8 cellular contexts compared by ENCODE assay signal in genomic region chr17:19744922-19745757, GRCh38. TPM values are rescaled to one million over a fixed set of nuclear protein-coding genes. Genes with fewer than 3 reads are reported as not detected.
DNase-seq lines count a peak whose midpoint lies in the region; ATAC-seq and TF ChIP-seq lines count a peak whose summit lies in the region.

No MANE protein-coding gene starts in this region.

- no peaks in the 10 kb centered on the region for H4K20me1 ChIP-seq in OCI-LY3 (ENCODE audit: insufficient read depth, low read length)

- H3K4me2 ChIP-seq in OCI-LY3 (ENCODE audit: low read length): peak overlapping the region; percentile 62

- H3K4me3 Mint-ChIP-seq in CD14-positive monocyte: peak overlapping the region; percentile 78 to 86
- H3K4me3 Mint-ChIP-seq in activated T-helper 2 cell treated with anti-CD3 and anti-CD28 coated beads, Interferon-gamma antibody, Interleukin-2, Interleukin-4, amounts not matched to agents 10 μg/mL and 5 μg/mL and 100 μg/mL, durations not matched to agents 14 hours and 24 hours and 36 hours (ENCODE audit: low read depth): peak overlapping the region; percentile 49
- peak overlapping the region; percentile 77 for H3K4me3 Mint-ChIP-seq in natural killer cell treated with Interleukin-12 subunit alpha and Interleukin-12 subunit beta and Interleukin-15 and Interleukin-18, amount 100 ng/mL, for 72 hours
- H3K4me3 Mint-ChIP-seq in stimulated activated memory B cell treated with anti-CD40 and anti-IgM and Interleukin-4, amounts not matched to agents 10 μg/mL and 1 μg/mL and 100 μg/mL, for 72 hours: peak overlapping the region; percentile 85

- no peaks in the 10 kb centered on the region for H3K79me2 ChIP-seq in OCI-LY3 (ENCODE audit: low read length)

- no peaks in the 10 kb centered on the region for H3K36me3 ChIP-seq in OCI-LY3 (replicated peaks; ENCODE audit: low read depth, low read length)

- H3K27me3 Mint-ChIP-seq in CD14-positive monocyte (ENCODE audit: low read depth in 3 of 3): peaks cover 8 to 13% (median 8%) of the 10 kb centered on the region in 3 donors
- H3K27me3 Mint-ChIP-seq in activated T-helper 2 cell treated with anti-CD3 and anti-CD28 coated beads, Interferon-gamma antibody, Interleukin-2, Interleukin-4, amounts not matched to agents 10 μg/mL and 5 μg/mL and 100 μg/mL, durations not matched to agents 14 hours and 24 hours and 36 hours (ENCODE audit: low read depth): peaks cover 2% of the 10 kb centered on the region
- peaks cover 8 to 9% of the 10 kb centered on the region in 2 donors for H3K27me3 Mint-ChIP-seq in natural killer cell treated with Interleukin-12 subunit alpha and Interleukin-12 subunit beta and Interleukin-15 and Interleukin-18, amount 100 ng/mL, for 72 hours
- H3K27me3 Mint-ChIP-seq in stimulated activated memory B cell treated with anti-CD40 and anti-IgM and Interleukin-4, amounts not matched to agents 10 μg/mL and 1 μg/mL and 100 μg/mL, for 72 hours: peaks cover 21% of the 10 kb centered on the region

- H3K9ac ChIP-seq in OCI-LY3 (ENCODE audit: low read length): peak overlapping the region; percentile 62; the same call in 1 of the 2 replicates

- H3K27ac Mint-ChIP-seq in CD14-positive monocyte: peak overlapping the region in 1 of 7 donors; percentile 12
- no peak overlapping the region for H3K27ac Mint-ChIP-seq in activated T-helper 2 cell treated with anti-CD3 and anti-CD28 coated beads, Interferon-gamma antibody, Interleukin-2, Interleukin-4, amounts not matched to agents 10 μg/mL and 5 μg/mL and 100 μg/mL, durations not matched to agents 14 hours and 24 hours and 36 hours
- H3K27ac Mint-ChIP-seq in natural killer cell treated with Interleukin-12 subunit alpha and Interleukin-12 subunit beta and Interleukin-15 and Interleukin-18, amount 100 ng/mL, for 72 hours: no peak overlapping the region
- H3K27ac Mint-ChIP-seq in stimulated activated memory B cell treated with anti-CD40 and anti-IgM and Interleukin-4, amounts not matched to agents 10 μg/mL and 1 μg/mL and 100 μg/mL, for 72 hours: peak overlapping the region; percentile 77

- H3K36me3 Mint-ChIP-seq in CD14-positive monocyte: no peaks in the 10 kb centered on the region
- no peaks in the 10 kb centered on the region for H3K36me3 Mint-ChIP-seq in activated T-helper 2 cell treated with anti-CD3 and anti-CD28 coated beads, Interferon-gamma antibody, Interleukin-2, Interleukin-4, amounts not matched to agents 10 μg/mL and 5 μg/mL and 100 μg/mL, durations not matched to agents 14 hours and 24 hours and 36 hours (ENCODE audit: low read depth)
- H3K36me3 Mint-ChIP-seq in natural killer cell treated with Interleukin-12 subunit alpha and Interleukin-12 subunit beta and Interleukin-15 and Interleukin-18, amount 100 ng/mL, for 72 hours: no peaks in the 10 kb centered on the region
- no peaks in the 10 kb centered on the region for H3K36me3 Mint-ChIP-seq in stimulated activated memory B cell treated with anti-CD40 and anti-IgM and Interleukin-4, amounts not matched to agents 10 μg/mL and 1 μg/mL and 100 μg/mL, for 72 hours

- H3K4me3 ChIP-seq in OCI-LY3 (ENCODE audit: low read length): peak overlapping the region; percentile 75
- H3K4me3 ChIP-seq in fibroblast of the aortic adventitia (ENCODE audit: low read depth, low read length): peak overlapping the region; percentile 46

- no peaks in the 10 kb centered on the region for H3K9me3 ChIP-seq in OCI-LY3 (ENCODE audit: insufficient read depth, low read length)

- TF ChIP-seq CTCF in CD14-positive monocyte (IDR thresholded peaks at IDR 0.05) (peak; percentile 98), OCI-LY3 (IDR thresholded peaks at IDR 0.05; ENCODE audit: low read depth, low read length) (peak; percentile 36; the same call in 1 of the 2 replicates), fibroblast of the aortic adventitia (IDR thresholded peaks at IDR 0.05; ENCODE audit: insufficient read depth, low read length) (peak; percentile 96)

- H3K9me3 Mint-ChIP-seq in CD14-positive monocyte: peaks cover 0 to 1% (median 0%) of the 10 kb centered on the region in 7 donors
- H3K9me3 Mint-ChIP-seq in activated T-helper 2 cell treated with anti-CD3 and anti-CD28 coated beads, Interferon-gamma antibody, Interleukin-2, Interleukin-4, amounts not matched to agents 10 μg/mL and 5 μg/mL and 100 μg/mL, durations not matched to agents 14 hours and 24 hours and 36 hours: no peaks in the 10 kb centered on the region
- H3K9me3 Mint-ChIP-seq in natural killer cell treated with Interleukin-12 subunit alpha and Interleukin-12 subunit beta and Interleukin-15 and Interleukin-18, amount 100 ng/mL, for 72 hours: no peaks in the 10 kb centered on the region
- no peaks in the 10 kb centered on the region for H3K9me3 Mint-ChIP-seq in stimulated activated memory B cell treated with anti-CD40 and anti-IgM and Interleukin-4, amounts not matched to agents 10 μg/mL and 1 μg/mL and 100 μg/mL, for 72 hours

- H3K4me1 ChIP-seq in OCI-LY3 (ENCODE audit: low read length): no peaks in the 10 kb centered on the region

- H3K27me3 ChIP-seq in OCI-LY3 (ENCODE audit: low read depth, low read length): no peaks in the 10 kb centered on the region

- no peak overlapping the region for H2AFZ ChIP-seq in OCI-LY3 (ENCODE audit: low read depth, low read length)

- peaks cover 9% of the 10 kb centered on the region for H3K4me1 Mint-ChIP-seq in CD14-positive monocyte
- H3K4me1 Mint-ChIP-seq in activated T-helper 2 cell treated with anti-CD3 and anti-CD28 coated beads, Interferon-gamma antibody, Interleukin-2, Interleukin-4, amounts not matched to agents 10 μg/mL and 5 μg/mL and 100 μg/mL, durations not matched to agents 14 hours and 24 hours and 36 hours (ENCODE audit: low read depth): no peaks in the 10 kb centered on the region
- H3K4me1 Mint-ChIP-seq in natural killer cell treated with Interleukin-12 subunit alpha and Interleukin-12 subunit beta and Interleukin-15 and Interleukin-18, amount 100 ng/mL, for 72 hours (ENCODE audit: low read depth in 2 of 2): peaks cover 0 to 5% of the 10 kb centered on the region in 2 donors
- peaks cover 13% of the 10 kb centered on the region for H3K4me1 Mint-ChIP-seq in stimulated activated memory B cell treated with anti-CD40 and anti-IgM and Interleukin-4, amounts not matched to agents 10 μg/mL and 1 μg/mL and 100 μg/mL, for 72 hours

- peak; percentile 78 for DNase-seq in CD14-positive monocyte (ENCODE audit: low spot score)
- DNase-seq in HCEC 1CT: peak; percentile 19
- peak; percentile 77 for DNase-seq in activated T-helper 2 cell treated with anti-CD3 and anti-CD28 coated beads, Interferon-gamma antibody, Interleukin-2, Interleukin-4, amounts not matched to agents 10 μg/mL and 5 μg/mL and 100 μg/mL, durations not matched to agents 14 hours and 24 hours and 36 hours (ENCODE audit: low spot score)
- peak; percentile 65 for DNase-seq in fibroblast of the aortic adventitia (ENCODE audit: low read depth)
- DNase-seq in natural killer cell treated with Interleukin-12 subunit alpha and Interleukin-12 subunit beta and Interleukin-15 and Interleukin-18, amount 100 ng/mL, for 72 hours (ENCODE audit: low spot score): peak; percentile 85

- intact Hi-C loops in CD14-positive monocyte (cut with micrococcal nuclease): loop anchor here in 1 of 2 donors (5.0 kb wide), 1 partner anchor 43 kb away; no protein-coding TSS in a partner anchor
- intact Hi-C loops in activated T-helper 2 cell treated with anti-CD3 and anti-CD28 coated beads, Interferon-gamma antibody, Interleukin-2, Interleukin-4, amounts not matched to agents 10 μg/mL and 5 μg/mL and 100 μg/mL, durations not matched to agents 14 hours and 24 hours and 36 hours (cut with micrococcal nuclease): no loop called here

- no peak overlapping the region for H3K27ac ChIP-seq in OCI-LY3 (ENCODE audit: low read length)

- peak; percentile 69 to 84 for ATAC-seq in natural killer cell treated with Interleukin-12 subunit alpha and Interleukin-12 subunit beta and Interleukin-15 and Interleukin-18, amount 100 ng/mL, for 72 hours
- ATAC-seq in stimulated activated memory B cell treated with anti-CD40 and anti-IgM and Interleukin-4, amounts not matched to agents 10 μg/mL and 1 μg/mL and 100 μg/mL, for 72 hours: peak; percentile 83
- ATAC-seq in GM18870 (IDR thresholded peaks at IDR 0.05; ENCODE audit: unreplicated experiment): no peak

RNA-seq across cellular contexts. Expression of gene ALDH3A1, which starts 3.0 kb away (rescaled TPM):
- not detected for polyA plus RNA-seq in CD14-positive monocyte
- not detected in 2 replicates for total RNA-seq in activated T-helper 2 cell treated with anti-CD3 and anti-CD28 coated beads, Interferon-gamma antibody, Interleukin-2, Interleukin-4, amounts not matched to agents 10 μg/mL and 5 μg/mL and 100 μg/mL, durations not matched to agents 14 hours and 24 hours and 36 hours
- total RNA-seq in fibroblast of the aortic adventitia (ENCODE audit: low replicate concordance): 0.54 TPM in 1 of 2 replicates, not detected in the other
- total RNA-seq in natural killer cell treated with Interleukin-12 subunit alpha and Interleukin-12 subunit beta and Interleukin-15 and Interleukin-18, amount 100 ng/mL, for 72 hours: not detected

RNA-seq across cellular contexts. Expression of gene SLC47A2, which starts 28.8 kb away (rescaled TPM):
- polyA plus RNA-seq in CD14-positive monocyte: not detected
- not detected in 2 replicates for total RNA-seq in activated T-helper 2 cell treated with anti-CD3 and anti-CD28 coated beads, Interferon-gamma antibody, Interleukin-2, Interleukin-4, amounts not matched to agents 10 μg/mL and 5 μg/mL and 100 μg/mL, durations not matched to agents 14 hours and 24 hours and 36 hours
- total RNA-seq in fibroblast of the aortic adventitia (ENCODE audit: low replicate concordance): 0.33 TPM in 1 of 2 replicates, not detected in the other
- total RNA-seq in natural killer cell treated with Interleukin-12 subunit alpha and Interleukin-12 subunit beta and Interleukin-15 and Interleukin-18, amount 100 ng/mL, for 72 hours: not detected

Comparison
In these comparisons a context has a peak if more than half of its experiments do, and no peak if none do; other contexts are left out.
1. DNase-seq: peak in every context shown above with its lines; median percentile 85 in natural killer cell treated with Interleukin-12 subunit alpha and Interleukin-12 subunit beta and Interleukin-15 and Interleukin-18, amount 100 ng/mL, for 72 hours; 78 in CD14-positive monocyte; 77 in activated T-helper 2 cell treated with anti-CD3 and anti-CD28 coated beads, Interferon-gamma antibody, Interleukin-2, Interleukin-4, amounts not matched to agents 10 μg/mL and 5 μg/mL and 100 μg/mL, durations not matched to agents 14 hours and 24 hours and 36 hours; 65 in fibroblast of the aortic adventitia; 19 in HCEC 1CT.
2. CTCF ChIP-seq: peak in every context shown above with its lines; median percentile 98 in CD14-positive monocyte; 96 in fibroblast of the aortic adventitia; 36 in OCI-LY3.